Comparison of ENCODE assay signal across 8 cellular contexts in the genomic region with DNA sequence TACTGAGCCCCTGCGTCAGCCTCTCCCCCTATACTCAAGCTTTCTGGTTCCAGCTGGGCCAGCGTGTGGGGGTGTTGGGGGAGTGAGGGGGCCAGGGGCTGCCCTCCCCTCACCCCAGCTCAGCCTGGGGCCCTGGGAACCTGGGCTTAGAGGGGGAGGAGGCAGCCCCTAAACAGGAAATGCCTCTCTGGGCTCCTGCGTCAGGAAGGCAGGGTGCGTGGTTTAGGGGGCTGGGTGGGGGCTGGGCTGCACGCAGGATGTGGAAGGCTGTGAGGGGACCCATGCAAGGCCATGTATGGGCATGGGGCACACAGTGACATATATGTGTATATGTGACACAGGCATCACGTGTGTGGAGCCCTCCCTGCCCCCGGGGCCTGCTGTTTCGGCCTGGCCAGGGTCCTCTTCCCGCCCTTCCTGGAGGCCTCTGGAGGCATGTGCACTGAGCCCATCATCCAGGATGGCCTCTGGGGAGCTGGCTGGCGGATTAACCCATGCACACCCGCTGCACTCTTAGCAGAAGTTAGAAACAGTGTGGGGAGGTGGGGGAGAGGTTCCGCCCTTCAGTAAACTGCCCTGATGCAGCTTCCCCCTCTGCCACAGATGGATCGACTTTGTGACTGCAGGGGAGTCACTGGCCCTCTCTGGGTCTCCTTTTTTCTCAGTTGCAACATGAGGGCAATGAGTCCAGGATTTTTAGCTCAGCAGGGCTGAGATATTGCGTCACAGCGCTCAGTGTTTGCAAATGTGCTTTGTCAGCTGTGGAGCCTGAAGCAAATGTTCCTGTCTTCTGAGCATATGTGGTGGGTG. TPM values are rescaled to one million over a fixed set of nuclear protein-coding genes. Genes with fewer than 3 reads are reported as not detected.
DNase-seq lines count a peak whose midpoint lies in the region; ATAC-seq and TF ChIP-seq lines count a peak whose summit lies in the region.

No MANE protein-coding gene starts in this region.

- peak overlapping the region; percentile 99 for H3K27ac Mint-ChIP-seq in CD8-positive, alpha-beta T cell
- H3K27ac Mint-ChIP-seq in activated naive CD8-positive, alpha-beta T cell, result peak overlapping the region; percentile 97

- CTCF ChIA-PET in CD8-positive, alpha-beta T cell (lab: Charles Lee), result interaction anchor here (0.7 to 2.0 kb wide), 7 partner anchors 9 to 98 kb away, joined by 3 to 13 read pairs (median 4); no protein-coding TSS in a partner anchor

- WGBS in right cardiac atrium, result 26% methylated on average over 15 of the region's 15 CpGs
- 14 to 19% (median 16%) methylated on average over 11 to 15 of the region's 15 CpGs for whole genome bisulfite sequencing in spleen, 5 donors

- peak overlapping the region; percentile 74 for H3K4me3 ChIP-seq in CD8-positive, alpha-beta T cell (ENCODE audit: low read depth, low read length)
- H3K4me3 ChIP-seq in right cardiac atrium (ENCODE audit: low read length), result no peak overlapping the region
- H3K4me3 ChIP-seq in spleen, result peak overlapping the region in 3 of 8 donors; percentile 28 to 54 (median 41)

- no peak for TF ChIP-seq CTCF in CD8-positive, alpha-beta T cell (IDR thresholded peaks at IDR 0.05)
- no peak for TF ChIP-seq CTCF in spleen (IDR thresholded peaks at IDR 0.05 in 8 of 11, conservative IDR thresholded peaks at IDR 0.05 in 3 of 11)

- H3K9me3 Mint-ChIP-seq in CD8-positive, alpha-beta T cell, result no peaks in the 10 kb centered on the region
- no peaks in the 10 kb centered on the region for H3K9me3 Mint-ChIP-seq in activated naive CD8-positive, alpha-beta T cell (ENCODE audit: low read depth)

- peaks cover 38% of the 10 kb centered on the region for H3K4me1 ChIP-seq in CD8-positive, alpha-beta T cell (ENCODE audit: insufficient read depth, low read length)
- H3K4me1 ChIP-seq in right cardiac atrium (ENCODE audit: control insufficient read depth, insufficient read depth, low read length) (peaks cover 5% of the 10 kb centered on the region), spleen (peaks cover 18 to 66% (median 42%) of the 10 kb centered on the region in 6 donors)

- H3K4me1 Mint-ChIP-seq in CD8-positive, alpha-beta T cell (ENCODE audit: low read depth), result peaks cover 55% of the 10 kb centered on the region
- peaks cover 69% of the 10 kb centered on the region for H3K4me1 Mint-ChIP-seq in activated naive CD8-positive, alpha-beta T cell (ENCODE audit: low read depth)

- POLR2A ChIA-PET in CD8-positive, alpha-beta T cell (lab: Charles Lee), result interaction anchor here (0.9 to 3.9 kb wide), 8 partner anchors 8 to 315 kb away, joined by 3 to 24 read pairs (median 4); partner anchors contain the start of genes BANF1, BRMS1, MRPL11 and SLC29A2

- peaks cover 14% of the 10 kb centered on the region for H3K36me3 Mint-ChIP-seq in CD8-positive, alpha-beta T cell
- peaks cover 2% of the 10 kb centered on the region for H3K36me3 Mint-ChIP-seq in activated naive CD8-positive, alpha-beta T cell

- H3K9me3 ChIP-seq in CD8-positive, alpha-beta T cell (ENCODE audit: low read length), result no peaks in the 10 kb centered on the region
- H3K9me3 ChIP-seq in right cardiac atrium (ENCODE audit: control insufficient read depth, low read length) (no peaks in the 10 kb centered on the region), spleen (no peaks in the 10 kb centered on the region)

- peak overlapping the region; percentile 87 for H3K4me3 Mint-ChIP-seq in CD8-positive, alpha-beta T cell
- peak overlapping the region; percentile 87 for H3K4me3 Mint-ChIP-seq in activated naive CD8-positive, alpha-beta T cell

- no peaks in the 10 kb centered on the region for H3K27me3 Mint-ChIP-seq in CD8-positive, alpha-beta T cell (ENCODE audit: low read depth)
- H3K27me3 Mint-ChIP-seq in activated naive CD8-positive, alpha-beta T cell, result no peaks in the 10 kb centered on the region

- H3K27ac ChIP-seq in CD8-positive, alpha-beta T cell (ENCODE audit: low read depth, low read length), result peak overlapping the region; percentile 92
- peak overlapping the region; percentile 82 for H3K27ac ChIP-seq in right cardiac atrium (ENCODE audit: low read length)
- peak overlapping the region; percentile 60 to 91 (median 80) for H3K27ac ChIP-seq in spleen

- intact Hi-C loops in CD8-positive, alpha-beta T cell (cut with DNase I, micrococcal nuclease), result loop anchor here (1.0 to 10.0 kb wide), 6 partner anchors 50 to 1147 kb away; partner anchors contain the start of genes RAB1B (in 2 of the 2), MAP3K11 (in 1 of the 2), NEAT1 (in 1 of the 2) and PCNX3 (in 1 of the 2)
- intact Hi-C loops in right cardiac atrium (cut with DNase I), result loop anchor here in 2 of 4 donors (2.0 to 10.0 kb wide), 2 partner anchors 53 to 67 kb away; partner anchors contain the start of gene SLC29A2 (in 1 of the 2)
- intact Hi-C loops in spleen (cut with DNase I; ENCODE audit: low total_unique reads), result no loop called here

- peak; percentile 67 to 98 (median 79) for DNase-seq in CD8-positive, alpha-beta T cell
- DNase-seq in MV-4-11 (lab: John Stamatoyannopoulos, UW) (peak; percentile 97), right cardiac atrium (peak; percentile 74 to 86 (median 83)), spleen (peak; percentile 90), DMS79 treated with DMSO at 0.1 percent for 48 hours (lab: John Stamatoyannopoulos, UW) (no peak)

- H3K36me3 ChIP-seq in CD8-positive, alpha-beta T cell (ENCODE audit: insufficient read depth, low read length), result no peaks in the 10 kb centered on the region
- no peaks in the 10 kb centered on the region for H3K36me3 ChIP-seq in spleen

- peak; percentile 85 for ATAC-seq in CD8-positive, alpha-beta T cell
- ATAC-seq in right cardiac atrium (peak; percentile 4 to 15), HG02870 (IDR thresholded peaks at IDR 0.05; ENCODE audit: unreplicated experiment) (no peak), HG03139 (IDR thresholded peaks at IDR 0.05; ENCODE audit: unreplicated experiment) (no peak)

- H3K27me3 ChIP-seq in CD8-positive, alpha-beta T cell (ENCODE audit: insufficient read depth, low read length), result no peaks in the 10 kb centered on the region
- no peaks in the 10 kb centered on the region for H3K27me3 ChIP-seq in right cardiac atrium (ENCODE audit: control insufficient read depth, insufficient read depth)
- H3K27me3 ChIP-seq in spleen (replicated peaks in 1 of 7), result peaks cover 0 to 26% (median 0%) of the 10 kb centered on the region in 7 donors

- no peak for TF ChIP-seq POLR2A in spleen (IDR thresholded peaks at IDR 0.05)

RNA-seq across cellular contexts. Expression of gene CD248, which starts 1.1 kb away (rescaled TPM):
- 10 to 100 TPM; 39.3 to 41.1 TPM for total RNA-seq in CD8-positive, alpha-beta T cell
- total RNA-seq in right cardiac atrium, result 10 to 100 TPM; 10.5 to 22.9 (median 21.9) TPM
- polyA plus RNA-seq in right cardiac atrium, result 12.0 TPM
- total RNA-seq in spleen, result 10 to 100 TPM in 2 of 7 donors, 1 to 10 TPM in 5; 4.7 to 15.7 (median 6.5) TPM
- 1 to 10 TPM; 1.7 to 2.7 (median 2.0) TPM for polyA plus RNA-seq in spleen

RNA-seq across cellular contexts. Expression of gene RIN1, which starts 18.3 kb away (rescaled TPM):
- 1 to 10 TPM; 1.5 to 3.2 TPM for total RNA-seq in CD8-positive, alpha-beta T cell
- total RNA-seq in right cardiac atrium (1 to 10 TPM; 2.0 to 3.8 (median 2.2) TPM), spleen (10 to 100 TPM in 1 of 7 donors, 1 to 10 TPM in 6; 5.7 to 10.9 (median 8.9) TPM)
- polyA plus RNA-seq in right cardiac atrium (1.6 TPM), spleen (1 to 10 TPM; 2.3 to 7.8 (median 7.0) TPM)

RNA-seq across cellular contexts. Expression of gene TMEM151A, which starts 26.3 kb away (rescaled TPM):
- under 1 TPM; 0.19 to 0.31 TPM for total RNA-seq in CD8-positive, alpha-beta T cell
- total RNA-seq in right cardiac atrium (under 1 TPM; 0.20 to 0.31 (median 0.26) TPM), spleen (under 1 TPM in 1 of 7 donors, not detected in 6; 0.34 TPM)
- polyA plus RNA-seq in right cardiac atrium (0.45 TPM), spleen (under 1 TPM in 2 of 3 donors, not detected in 1; 0.02 TPM)

RNA-seq across cellular contexts. Expression of gene BRMS1, which starts 26.9 kb away (rescaled TPM):
- 10 to 100 TPM; 66.7 to 68.0 TPM for total RNA-seq in CD8-positive, alpha-beta T cell
- total RNA-seq in right cardiac atrium (10 to 100 TPM; 12.7 to 19.8 (median 15.0) TPM), spleen (10 to 100 TPM; 32.3 to 52.5 (median 37.2) TPM)
- polyA plus RNA-seq in right cardiac atrium (26.0 TPM), spleen (10 to 100 TPM; 61.6 to 90.6 (median 83.0) TPM)

RNA-seq across cellular contexts. Expression of gene YIF1A, which starts 29.0 kb away (rescaled TPM):
- 10 to 100 TPM; 16.8 to 17.1 TPM for total RNA-seq in CD8-positive, alpha-beta T cell
- total RNA-seq in right cardiac atrium (10 to 100 TPM; 48.0 to 65.3 (median 50.5) TPM), spleen (10 to 100 TPM; 34.7 to 50.4 (median 40.4) TPM)
- polyA plus RNA-seq in right cardiac atrium (56.1 TPM), spleen (10 to 100 TPM; 48.3 to 60.1 (median 49.3) TPM)

Comparison
In these comparisons a context has a peak if more than half of its experiments do, and no peak if none do; other contexts are left out.
1. ATAC-seq: peak in CD8-positive, alpha-beta T cell (single experiment) and right cardiac atrium (2 of 2); none in HG02870 (single experiment) and HG03139 (single experiment).
2. Peak in every context shown above with its lines, with median percentiles within 50 percentile points of each other: H3K27ac ChIP-seq.